ENCODE assay signal across 1 cellular context in genomic region chr10:125039354-125039769, GRCh38.
TF ChIP-seq lines count a peak whose summit lies in the region.

No MANE protein-coding gene starts in this region.

TF ChIP-seq in GM23338, 12 proteins besides CTCF, POLR2A, EP300 and RAD21:
- TF ChIP-seq REST (IDR thresholded peaks at IDR 0.05; ENCODE audit: unreplicated experiment) = no peak
